ENCODE assay signal across 8 cellular contexts in the genomic region with DNA sequence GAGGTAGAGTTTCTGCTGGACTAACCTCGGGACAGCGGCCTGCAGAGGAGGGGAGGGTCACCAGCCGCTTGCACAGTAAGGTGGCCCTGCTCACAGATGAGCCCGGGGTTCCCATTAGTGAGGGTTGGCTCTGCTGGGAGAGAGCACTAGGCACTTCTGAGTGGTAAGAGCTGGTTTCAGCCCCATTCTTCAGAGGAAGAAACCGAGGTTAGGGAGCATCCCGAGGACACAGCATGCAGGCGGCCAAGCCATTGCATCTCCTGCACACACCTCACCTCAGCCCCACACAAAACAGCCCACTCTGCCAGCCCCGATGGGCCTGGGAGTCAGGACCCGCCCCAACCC.
"Had no signal": no experiment of that assay in that cellular context is flagged by ENCODE, and none has a peak within 500 bp of the region (broad histone marks: within the 10 kb centered on the region; RNA-seq: fewer than 3 reads in every experiment).

No MANE protein-coding gene starts in this region.

- H3K27ac ChIP-seq: colonic mucosa, suprapubic skin, WERI-Rb-1 had no signal

- H3K27ac Mint-ChIP-seq: activated CD4-positive, alpha-beta memory T cell treated with anti-CD3 and anti-CD28 coated beads, Interleukin-2, amount 10 ng/mL, durations not matched to agents 7 days and 5 days; T-helper 1 cell treated with Interleukin-12 subunit alpha and Interleukin-12 subunit beta and Interleukin-4 antibody, amounts not matched to agents 30 μg/mL and 1 μg/mL, for 36 hours had no signal

- H3K4me3 Mint-ChIP-seq: activated CD4-positive, alpha-beta memory T cell treated with anti-CD3 and anti-CD28 coated beads, Interleukin-2, amount 10 ng/mL, durations not matched to agents 7 days and 5 days; naive B cell; T-helper 1 cell treated with Interleukin-12 subunit alpha and Interleukin-12 subunit beta and Interleukin-4 antibody, amounts not matched to agents 30 μg/mL and 1 μg/mL, for 36 hours had no signal

- H3K4me1 ChIP-seq: colonic mucosa had no signal

- DNase-seq: activated gamma-delta T cell had no signal

- H3K36me3 Mint-ChIP-seq: activated naive CD4-positive, alpha-beta T cell treated with anti-CD3 and anti-CD28 coated beads, Interleukin-2, amount 50 U/mL, for 72 hours; naive B cell had no signal

- H3K27me3 ChIP-seq: colonic mucosa, suprapubic skin had no signal

- H3K4me3 ChIP-seq: colonic mucosa, suprapubic skin had no signal

- H3K9me3 Mint-ChIP-seq: activated CD4-positive, alpha-beta memory T cell treated with anti-CD3 and anti-CD28 coated beads, Interleukin-2, amount 10 ng/mL, durations not matched to agents 7 days and 5 days; activated naive CD4-positive, alpha-beta T cell treated with anti-CD3 and anti-CD28 coated beads, Interleukin-2, amount 50 U/mL, for 72 hours; naive B cell; T-helper 1 cell treated with Interleukin-12 subunit alpha and Interleukin-12 subunit beta and Interleukin-4 antibody, amounts not matched to agents 30 μg/mL and 1 μg/mL, for 36 hours had no signal

- H3K9me3 ChIP-seq: colonic mucosa, suprapubic skin had no signal

- H3K36me3 ChIP-seq: colonic mucosa, suprapubic skin, WERI-Rb-1 had no signal
